In genomic region chr2:130764821-130765115, GRCh38 we compare ENCODE assay signal across 11 cellular contexts. TPM values are rescaled to one million over a fixed set of nuclear protein-coding genes. Genes with fewer than 3 reads are reported as not detected.
"Had no signal": no experiment of that assay in that cellular context is flagged by ENCODE, and none has a peak within 500 bp of the region (broad histone marks: within the 10 kb centered on the region; RNA-seq: fewer than 3 reads in every experiment).

No MANE protein-coding gene starts in this region.

- H3K4me2 ChIP-seq: GM23338 had no signal

- H3K4me1 ChIP-seq: HAP-1 had no signal

- H3K9me3 Mint-ChIP-seq: GM23338, H9 had no signal

- H3K4me1 Mint-ChIP-seq: GM23338, H9 had no signal

- DNase-seq: GM23248, GOT3, H7, H9, HCEC 1CT, HFFc6 had no signal

- H3K4me3 Mint-ChIP-seq: GM23338, H9, HFFc6 had no signal

- H3K36me3 ChIP-seq: HAP-1 had no signal

- H3K27ac ChIP-seq: GM23248 had no signal

- H2AFZ ChIP-seq: GM23248, GM23338 had no signal

- H3K27ac Mint-ChIP-seq: GM23338, HFFc6 had no signal

- H3K9me3 ChIP-seq: HAP-1 had no signal

- H3K4me3 ChIP-seq: GM23248, GM23338, HAP-1 had no signal

- ATAC-seq: GM23338, HCT116 had no signal

RNA-seq across cellular contexts. Expression of gene AMER3, which starts 9.4 kb away (rescaled TPM):
- total RNA-seq: GM23248, H4, HFFc6 had no signal
- polyA plus RNA-seq: GM23248 had no signal

RNA-seq across cellular contexts. Expression of gene GPR148, which starts 35.9 kb away (rescaled TPM):
- total RNA-seq: GM23248, GM23338, H1, H4, H9, HFFc6 had no signal
- polyA plus RNA-seq: GM23248 had no signal
